8 cellular contexts compared by ENCODE assay signal in the genomic region with DNA sequence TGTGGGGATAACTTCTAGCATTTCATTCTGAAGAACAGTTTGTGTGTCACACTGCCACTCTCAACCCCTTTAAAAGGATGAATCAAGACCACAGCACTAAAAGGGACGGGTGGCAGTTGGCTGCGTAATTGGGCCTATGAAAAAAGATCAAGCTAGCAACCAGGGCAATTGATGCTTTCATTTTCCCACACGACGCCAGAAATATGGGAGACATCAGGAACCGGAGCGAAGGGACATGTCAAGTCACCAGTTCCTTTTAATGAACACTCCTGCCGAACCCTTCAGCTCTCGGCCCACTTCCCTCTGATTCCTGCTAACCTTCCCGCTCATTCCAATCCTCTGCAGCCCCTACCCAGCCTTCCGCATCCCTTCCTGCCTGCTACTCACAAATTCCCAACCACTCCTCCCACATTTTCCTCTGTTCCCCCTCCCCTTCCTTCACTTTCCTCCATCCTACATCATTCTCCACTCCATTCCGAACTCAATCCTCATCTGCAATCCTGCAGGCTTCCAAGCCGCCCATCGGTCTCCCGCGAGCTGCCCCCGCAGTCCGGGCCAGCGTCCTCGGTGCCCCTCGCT. TPM values are rescaled to one million over a fixed set of nuclear protein-coding genes. Genes with fewer than 3 reads are reported as not detected.
DNase-seq lines count a peak whose midpoint lies in the region; ATAC-seq, FAIRE-seq and TF ChIP-seq lines count a peak whose summit lies in the region.

No MANE protein-coding gene starts in this region.

- H3K9me3 Mint-ChIP-seq in activated naive CD8-positive, alpha-beta T cell treated with anti-CD3 and anti-CD28 coated beads, Interleukin-2, amount 50 U/mL, for 24 hours, result no peaks in the 10 kb centered on the region

- H3K27ac Mint-ChIP-seq in activated naive CD8-positive, alpha-beta T cell treated with anti-CD3 and anti-CD28 coated beads, Interleukin-2, amount 50 U/mL, for 24 hours, result peak overlapping the region; percentile 81

- no peak for FAIRE-seq in pancreas (lab: Jason Lieb, UNC)

- H3K4me3 ChIP-seq in A673 (ENCODE audit: low read depth, low read length, poor library complexity, severe bottlenecking) (peak overlapping the region; percentile 100), OCI-LY3 (ENCODE audit: low read length) (peak overlapping the region; percentile 95), pancreas (peak overlapping the region; percentile 83 to 92 (median 84))

- intact Hi-C loops in A673 (cut with micrococcal nuclease; ENCODE audit: unreplicated experiment), result loop anchor here (10.0 kb wide), 1 partner anchor 152 kb away; a partner anchor contains a TSS
- intact Hi-C loops in left cardiac atrium (cut with DNase I), result no loop called here
- intact Hi-C loops in pancreas (cut with DNase I), result no loop called here

- no peaks in the 10 kb centered on the region for H3K27me3 Mint-ChIP-seq in activated naive CD8-positive, alpha-beta T cell treated with anti-CD3 and anti-CD28 coated beads, Interleukin-2, amount 50 U/mL, for 24 hours

- DNase-seq in A673 (ENCODE audit: low spot score) (peak; percentile 35), left cardiac atrium (no peak), pancreas (peak in 1 of 6 donors; percentile 25), GM19240 (ENCODE audit: insufficient read length, low spot score) (no peak)
- DNase-seq in activated naive CD8-positive, alpha-beta T cell treated with anti-CD3 and anti-CD28 coated beads, Interleukin-2, amount 50 U/mL, for 24 hours, result peak; percentile 27

- peak; percentile 7 for ATAC-seq in GM21367 (IDR thresholded peaks at IDR 0.05; ENCODE audit: unreplicated experiment)
- ATAC-seq in activated naive CD8-positive, alpha-beta T cell treated with anti-CD3 and anti-CD28 coated beads, Interleukin-2, amount 50 U/mL, for 24 hours, result peak; percentile 29
- ATAC-seq in left cardiac atrium, result peak; percentile 1 to 31
- peak; percentile 6 to 28 (median 22) for ATAC-seq in pancreas
- no peak for ATAC-seq in GM21515 (IDR thresholded peaks at IDR 0.05; ENCODE audit: unreplicated experiment)

- H3K4me1 ChIP-seq in A673 (ENCODE audit: insufficient read depth, low read length, poor library complexity, severe bottlenecking), result peaks cover 4% of the 10 kb centered on the region
- peaks cover 13% of the 10 kb centered on the region for H3K4me1 ChIP-seq in OCI-LY3 (ENCODE audit: low read length)
- no peaks in the 10 kb centered on the region for H3K4me1 ChIP-seq in pancreas

- peak overlapping the region; percentile 93 for H3K4me3 Mint-ChIP-seq in activated naive CD8-positive, alpha-beta T cell treated with anti-CD3 and anti-CD28 coated beads, Interleukin-2, amount 50 U/mL, for 24 hours

- POLR2A ChIA-PET in A673 (lab: Charles Lee; ENCODE audit: low non-redundant PET), result interaction anchor here (0.6 to 1.0 kb wide), 7 partner anchors 19 to 928 kb away, joined by 3 to 11 read pairs (median 5); a partner anchor contains a TSS

- H4K20me1 ChIP-seq in OCI-LY3 (ENCODE audit: insufficient read depth, low read length), result no peaks in the 10 kb centered on the region

- CTCF ChIA-PET in A673 (lab: Charles Lee), result interaction anchor here (0.6 to 0.9 kb wide), 2 partner anchors 50 to 257 kb away, joined by 5 to 6 read pairs; no protein-coding TSS in a partner anchor

- WGBS in pancreas, 2 donors, result 1% methylated on average over 20 of the region's 20 CpGs

- TF ChIP-seq CTCF in A673 (conservative IDR thresholded peaks at IDR 0.05; ENCODE audit: low read depth, low read length) (no peak), OCI-LY3 (IDR thresholded peaks at IDR 0.05; ENCODE audit: low read depth, low read length) (no peak), pancreas (IDR thresholded peaks at IDR 0.05) (no peak)

- H3K9me3 ChIP-seq in A673 (ENCODE audit: low read depth, low read length, poor library complexity, severe bottlenecking) (no peaks in the 10 kb centered on the region), OCI-LY3 (ENCODE audit: insufficient read depth, low read length) (no peaks in the 10 kb centered on the region), pancreas (no peaks in the 10 kb centered on the region)

- BruUV-seq in A673 (replicated peaks; lab: Mats Ljungman, UMichigan), result TSS peak; percentile 43

- H3K27me3 ChIP-seq in A673 (replicated peaks; ENCODE audit: insufficient read depth, low read depth, low read length, poor library complexity), result no peaks in the 10 kb centered on the region
- H3K27me3 ChIP-seq in OCI-LY3 (ENCODE audit: low read depth, low read length), result no peaks in the 10 kb centered on the region
- H3K27me3 ChIP-seq in pancreas, result no peaks in the 10 kb centered on the region

- peaks cover 15% of the 10 kb centered on the region for H3K79me2 ChIP-seq in OCI-LY3 (ENCODE audit: low read length)

- H3K36me3 ChIP-seq in A673 (ENCODE audit: insufficient read depth, low read length, poor library complexity, severe bottlenecking) (no peaks in the 10 kb centered on the region), OCI-LY3 (replicated peaks; ENCODE audit: low read depth, low read length) (peaks cover 5% of the 10 kb centered on the region), pancreas (no peaks in the 10 kb centered on the region)

- H3K9ac ChIP-seq in OCI-LY3 (ENCODE audit: low read length), result peak overlapping the region; percentile 85

- H3K4me2 ChIP-seq in OCI-LY3 (ENCODE audit: low read length), result peak overlapping the region; percentile 99

- peaks cover 3% of the 10 kb centered on the region for H3K36me3 Mint-ChIP-seq in activated naive CD8-positive, alpha-beta T cell treated with anti-CD3 and anti-CD28 coated beads, Interleukin-2, amount 50 U/mL, for 24 hours (ENCODE audit: low read depth)

- peak overlapping the region; percentile 63; the same call in 1 of the 2 replicates for H2AFZ ChIP-seq in OCI-LY3 (ENCODE audit: low read depth, low read length)

- H3K27ac ChIP-seq in A673 (ENCODE audit: low read depth, low read length, poor library complexity, severe bottlenecking) (peak overlapping the region; percentile 91), OCI-LY3 (ENCODE audit: low read length) (no peak overlapping the region), pancreas (peak overlapping the region; percentile 77 to 85 (median 81))

- H3K4me1 Mint-ChIP-seq in activated naive CD8-positive, alpha-beta T cell treated with anti-CD3 and anti-CD28 coated beads, Interleukin-2, amount 50 U/mL, for 24 hours, result peaks cover 30% of the 10 kb centered on the region

RNA-seq across cellular contexts. Expression of a gene that starts 0.7 kb away (rescaled TPM):
- total RNA-seq in A673 (2021) (38.8 and 41.5 TPM in 2 replicates), left cardiac atrium (10 to 100 TPM; 18.9 to 22.6 TPM), pancreas (10 to 100 TPM in 5 of 6 donors, 1 to 10 TPM in 1; 8.2 to 15.1 (median 10.9) TPM)
- 10 to 100 TPM in 1 of 2 donors, 1 to 10 TPM in 1; 9.2 to 10.4 TPM for polyA plus RNA-seq in pancreas

RNA-seq across cellular contexts. Expression of a gene that starts 34.5 kb away (rescaled TPM):
- total RNA-seq in A673 (2021), result 60.3 and 63.7 TPM in 2 replicates
- total RNA-seq in left cardiac atrium, result 10 to 100 TPM; 23.7 to 26.7 TPM
- 10 to 100 TPM; 34.3 to 59.1 (median 49.8) TPM for total RNA-seq in pancreas
- polyA plus RNA-seq in pancreas, result 10 to 100 TPM; 45.2 to 59.5 TPM

RNA-seq across cellular contexts. Expression of a gene that starts 56.5 kb away (rescaled TPM):
- total RNA-seq in A673 (2021) (33.9 and 47.6 TPM in 2 replicates), left cardiac atrium (10 to 100 TPM; 47.7 to 56.9 TPM), pancreas (10 to 100 TPM; 24.3 to 52.9 (median 38.8) TPM)
- 10 to 100 TPM; 19.1 to 26.6 TPM for polyA plus RNA-seq in pancreas

Comparison
In these comparisons a context has a peak if more than half of its experiments do, and no peak if none do; other contexts are left out.
1. DNase-seq: peak in A673 (single experiment) and activated naive CD8-positive, alpha-beta T cell treated with anti-CD3 and anti-CD28 coated beads, Interleukin-2, amount 50 U/mL, for 24 hours (single experiment); none in left cardiac atrium (single experiment) and GM19240 (single experiment).
2. Peak in every context shown above with its lines, with median percentiles within 50 percentile points of each other: H3K4me3 ChIP-seq.